In genomic region chr5:81700166-81700565, GRCh38 we compare ENCODE assay signal across 27 cellular contexts.
"Had no signal": no experiment of that assay in that cellular context is flagged by ENCODE, and none has a peak within 500 bp of the region (broad histone marks: within the 10 kb centered on the region; RNA-seq: fewer than 3 reads in every experiment).

No MANE protein-coding gene starts in this region.

- DNase-seq: stimulated activated CD4-positive, alpha-beta T cell treated with anti-CD3 and anti-CD28 coated beads, Interleukin-2, amount 100 ng/mL, for 48 hours; stimulated activated CD4-positive, alpha-beta T cell treated with anti-CD3 and anti-CD28 coated beads, Interleukin-4, amount 100 ng/mL, for 1 hour; stimulated activated CD4-positive, alpha-beta T cell treated with anti-CD3 and anti-CD28 coated beads, Interleukin-4, amount 100 ng/mL, for 24 hours; stimulated activated CD4-positive, alpha-beta T cell treated with anti-CD3 and anti-CD28 coated beads, Interleukin-4, amount 100 ng/mL, for 4 hours; stimulated activated CD8-positive, alpha-beta memory T cell treated with anti-CD3 and anti-CD28 coated beads, Interleukin-4, amount 100 ng/mL, for 48 hours; stimulated activated naive B cell treated with anti-CD40 and anti-IgM and Interleukin-4, amounts not matched to agents 10 μg/mL and 1 μg/mL and 100 μg/mL, for 72 hours; stimulated activated naive CD4-positive, alpha-beta T cell; stimulated activated naive CD4-positive, alpha-beta T cell treated with Interleukin-2 at 50 U/mL for 16 hours; stimulated activated naive CD8-positive, alpha-beta T cell treated with anti-CD3 and anti-CD28 coated beads, Interleukin-15, amount 100 ng/mL, for 72 hours; stimulated activated naive CD8-positive, alpha-beta T cell treated with anti-CD3 and anti-CD28 coated beads, Interleukin-15, Interleukin-2, amounts not matched to agents 100 U/mL and 50 U/mL, for 24 hours; stomach; substantia nigra; testis; thyroid gland; tibial artery; transverse colon; trophoblast cell; upper lobe of left lung; upper lobe of right lung; uterus had no signal

- H3K27me3 ChIP-seq: stomach, suprapubic skin, testis, thyroid gland, tibial artery, tibial nerve, transverse colon, upper lobe of left lung, upper lobe of right lung, uterus, vagina had no signal

- ATAC-seq: stimulated activated effector memory CD8-positive, alpha-beta T cell treated with anti-CD3 and anti-CD28 coated beads, Interleukin-12 subunit alpha, Interleukin-12 subunit beta, amount 100 ng/mL, for 72 hours; stimulated activated memory B cell treated with anti-CD40 and anti-IgM and Interleukin-4, amounts not matched to agents 10 μg/mL and 1 μg/mL and 100 μg/mL, for 72 hours; stimulated activated naive B cell treated with anti-CD40 and anti-IgM and Interleukin-4, amounts not matched to agents 10 μg/mL and 1 μg/mL and 100 μg/mL, for 72 hours; stimulated activated naive CD8-positive, alpha-beta T cell treated with anti-CD3 and anti-CD28 coated beads, Interleukin-15, amount 100 ng/mL, for 72 hours; stimulated activated naive CD8-positive, alpha-beta T cell treated with anti-CD3 and anti-CD28 coated beads, Interleukin-15, Interleukin-2, amounts not matched to agents 100 U/mL and 50 U/mL, for 24 hours; upper lobe of right lung had no signal

- H3K4me3 ChIP-seq: stomach, suprapubic skin, testis, thoracic aorta, thyroid gland, tibial artery, tibial nerve, transverse colon, upper lobe of left lung, upper lobe of right lung, uterus, vagina had no signal

- H3K4me1 ChIP-seq: suprapubic skin, testis, thyroid gland, transverse colon, upper lobe of left lung, upper lobe of right lung, uterus had no signal

- H3K36me3 ChIP-seq: stomach, thoracic aorta, thyroid gland, transverse colon, upper lobe of left lung, upper lobe of right lung, uterus, vagina had no signal

- H3K27ac ChIP-seq: stomach, suprapubic skin, testis, thoracic aorta, thyroid gland, tibial artery, tibial nerve, transverse colon, upper lobe of left lung, upper lobe of right lung, uterus, vagina had no signal

- H3K9me3 ChIP-seq: testis, thyroid gland, upper lobe of left lung, upper lobe of right lung, vagina had no signal

- FAIRE-seq: urothelium cell line had no signal
